In the genomic region with DNA sequence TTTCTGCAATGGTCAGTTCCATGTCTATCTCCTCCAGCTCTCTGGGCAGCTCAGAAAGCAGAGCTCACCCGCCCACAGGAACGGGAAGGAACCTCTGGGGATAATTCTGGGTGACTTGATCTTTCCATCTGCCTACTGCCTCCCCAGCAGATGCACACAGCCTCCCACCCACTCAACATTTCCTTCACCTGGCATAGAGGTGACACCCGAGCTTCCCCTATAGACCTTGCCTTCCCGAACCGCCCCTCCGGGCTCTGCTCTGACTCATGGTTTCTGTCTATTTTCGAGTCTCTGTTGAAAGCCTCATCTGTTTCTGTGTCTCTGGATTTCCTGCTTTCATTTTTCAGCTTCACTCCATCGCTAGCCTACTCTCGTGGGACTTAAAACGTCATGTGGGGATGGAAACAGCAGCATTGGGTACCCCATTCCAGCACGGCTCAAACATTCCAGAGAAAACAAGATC, we compare ENCODE assay signal across 8 cellular contexts. TPM values are rescaled to one million over a fixed set of nuclear protein-coding genes. Genes with fewer than 3 reads are reported as not detected.
DNase-seq lines count a peak whose midpoint lies in the region; ATAC-seq and TF ChIP-seq lines count a peak whose summit lies in the region.

No MANE protein-coding gene starts in this region.

- H3K27me3 Mint-ChIP-seq in mesothelial cell of epicardium (ENCODE audit: low read depth) = no peaks in the 10 kb centered on the region

- POLR2A ChIA-PET in RWPE1 (lab: Yijun Ruan, JAX; ENCODE audit: low non-redundant PET) = no interaction called here

- TF ChIP-seq CTCF in GM13977 (IDR thresholded peaks at IDR 0.05; ENCODE audit: extremely low read depth, insufficient read depth, missing control alignments) = no peak
- no peak for TF ChIP-seq CTCF in RWPE1 (conservative IDR thresholded peaks at IDR 0.05; ENCODE audit: low read depth)
- no peak for TF ChIP-seq CTCF in mesothelial cell of epicardium (IDR thresholded peaks at IDR 0.05; ENCODE audit: unreplicated experiment)

- in situ Hi-C loops in GM13977 (cut with MboI; ENCODE audit: low pct_unique_long_range_greater_than_20kb, low sequenced_read_pairs, unreplicated experiment) = no loop called here

- H3K36me3 Mint-ChIP-seq in mesothelial cell of epicardium = peaks cover 7% of the 10 kb centered on the region

- H3K4me1 Mint-ChIP-seq in mesothelial cell of epicardium = no peaks in the 10 kb centered on the region

- H3K9me3 Mint-ChIP-seq in mesothelial cell of epicardium = no peaks in the 10 kb centered on the region

- CTCF ChIA-PET in RWPE1 (lab: Yijun Ruan, JAX) = interaction anchor here (0.7 to 1.1 kb wide), 2 partner anchors 8 to 9 kb away, joined by 3 to 4 read pairs; no protein-coding TSS in a partner anchor

- H3K4me3 Mint-ChIP-seq in mesothelial cell of epicardium = no peak overlapping the region

- peak overlapping the region; percentile 4 for H3K27ac Mint-ChIP-seq in mesothelial cell of epicardium

- H3K27ac ChIP-seq in RWPE1 = peak overlapping the region; percentile 43
- peak overlapping the region; percentile 15 for H3K27ac ChIP-seq in angular gyrus (ENCODE audit: low read depth, low read length)

- peak; percentile 84 for DNase-seq in GM13977 (ENCODE audit: low spot score)
- DNase-seq in RWPE1 (ENCODE audit: low spot score) = peak; percentile 67
- DNase-seq in mesothelial cell of epicardium (ENCODE audit: low spot score in 2 of 2, unreplicated experiment in 2 of 2) = no peak
- peak; percentile 80 for DNase-seq in stimulated activated naive CD8-positive, alpha-beta T cell treated with anti-CD3 and anti-CD28 coated beads, Interleukin-15, Interleukin-2, amounts not matched to agents 100 U/mL and 50 U/mL, for 24 hours
- no peak for DNase-seq in NCI-H446 treated with DMSO at 0.1 percent for 48 hours (lab: John Stamatoyannopoulos, UW)
- no peak for DNase-seq in iPS-NIHi7 (ENCODE audit: extremely low spot score)

- ATAC-seq in HG02623 (IDR thresholded peaks at IDR 0.05; ENCODE audit: unreplicated experiment) = peak; percentile 79
- ATAC-seq in stimulated activated naive CD8-positive, alpha-beta T cell treated with anti-CD3 and anti-CD28 coated beads, Interleukin-15, Interleukin-2, amounts not matched to agents 100 U/mL and 50 U/mL, for 24 hours = peak; percentile 99

RNA-seq across cellular contexts. Expression of a gene that starts 11.4 kb away (rescaled TPM):
- 54.6 to 61.2 TPM (median 58.3 TPM) in 3 replicates for total RNA-seq in mesothelial cell of epicardium

RNA-seq across cellular contexts. Expression of a gene that starts 11.6 kb away (rescaled TPM):
- total RNA-seq in mesothelial cell of epicardium = 44.2 to 49.2 TPM (median 45.3 TPM) in 3 replicates

RNA-seq across cellular contexts. Expression of a gene that starts 21.0 kb away (rescaled TPM):
- total RNA-seq in mesothelial cell of epicardium = 10.6 to 11.5 TPM (median 11.2 TPM) in 3 replicates

RNA-seq across cellular contexts. Expression of a gene that starts 39.2 kb away (rescaled TPM):
- 9.8 to 10.4 TPM (median 10.3 TPM) in 3 replicates for total RNA-seq in mesothelial cell of epicardium

RNA-seq across cellular contexts. Expression of a gene that starts 44.6 kb away (rescaled TPM):
- total RNA-seq in mesothelial cell of epicardium = 69.6 to 79.7 TPM (median 71.9 TPM) in 3 replicates

Comparison
In these comparisons a context has a peak if more than half of its experiments do, and no peak if none do; other contexts are left out.
1. DNase-seq: peak in GM13977 (single experiment), RWPE1 (single experiment) and stimulated activated naive CD8-positive, alpha-beta T cell treated with anti-CD3 and anti-CD28 coated beads, Interleukin-15, Interleukin-2, amounts not matched to agents 100 U/mL and 50 U/mL, for 24 hours (single experiment); none in mesothelial cell of epicardium (0 of 2), NCI-H446 treated with DMSO at 0.1 percent for 48 hours (single experiment) and iPS-NIHi7 (single experiment).